In the genomic region with DNA sequence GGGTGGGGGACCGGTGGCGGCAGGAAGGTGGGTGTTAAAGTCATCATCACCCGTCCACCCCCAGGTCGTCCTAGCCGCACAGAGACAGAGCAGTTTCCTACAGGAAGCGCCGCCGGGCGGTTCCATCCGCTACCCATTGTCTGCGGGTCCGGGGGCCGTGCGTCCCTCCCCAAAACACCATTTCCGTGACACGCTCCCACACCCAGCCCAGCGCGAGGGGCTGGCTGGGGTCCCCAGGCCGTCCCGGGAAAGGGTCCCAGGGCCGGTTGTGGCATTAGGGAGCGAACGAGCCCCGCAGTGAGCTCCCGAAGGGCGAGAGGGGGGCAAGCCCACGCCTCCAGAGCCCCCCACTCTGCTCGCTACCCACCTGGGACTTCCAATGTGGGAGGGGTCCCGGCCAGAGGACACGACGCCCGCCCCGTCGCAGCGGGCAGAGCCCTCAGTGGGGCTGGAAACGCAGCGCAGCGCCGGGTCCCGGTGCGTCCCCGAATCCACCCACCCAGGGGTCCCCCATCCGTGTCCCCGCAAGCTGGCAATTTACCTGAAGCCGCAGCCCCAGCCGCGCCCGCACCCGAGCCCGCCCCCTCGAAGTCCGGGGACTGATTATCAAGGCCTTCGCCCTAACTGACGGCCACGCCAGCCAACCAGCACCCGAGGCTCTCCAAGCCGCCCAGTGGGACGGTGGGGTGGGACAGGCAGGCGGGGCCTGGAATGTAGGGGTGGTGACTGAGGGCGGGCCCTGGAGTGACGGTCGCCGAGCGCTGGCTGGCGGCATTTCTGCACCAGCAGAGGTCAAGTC, we compare ENCODE assay signal across 8 cellular contexts. TPM values are rescaled to one million over a fixed set of nuclear protein-coding genes. Genes with fewer than 3 reads are reported as not detected.
DNase-seq lines count a peak whose midpoint lies in the region; FAIRE-seq and TF ChIP-seq lines count a peak whose summit lies in the region.

TSS of gene KANK3 (minus strand) at position 579 of the 799 bp plus-strand sequence. CDS start 5,434 bp downstream, outside the sequence.

- FAIRE-seq in GM19239 (lab: Jason Lieb, UNC), result peak; percentile 76

- no peak for TF ChIP-seq CTCF in epithelial cell of proximal tubule (conservative IDR thresholded peaks at IDR 0.05; ENCODE audit: low read depth, low read length)

- DNase-seq in AG20443 (ENCODE audit: low spot score) (peak; percentile 96), GM19239 (ENCODE audit: insufficient read length, low spot score) (peak; percentile 97), HK-2 (ENCODE audit: unreplicated experiment) (peak; percentile 94), NOMO-1 treated with DMSO at 0.1 percent for 48 hours (lab: John Stamatoyannopoulos, UW; ENCODE audit: unreplicated experiment) (peak; percentile 87), activated T-cell treated with anti-CD3 and anti-CD28 coated beads for 48 hours (ENCODE audit: low read depth) (peak; percentile 90), epithelial cell of proximal tubule (ENCODE audit: low read depth) (no peak), middle frontal gyrus (ENCODE audit: extremely low spot score, low spot score) (peak; percentile 74)
- DNase-seq in stimulated activated CD8-positive, alpha-beta memory T cell treated with anti-CD3 and anti-CD28 coated beads, Interleukin-15, amount 100 ng/mL, for 48 hours (ENCODE audit: low read depth in 2 of 2), result peak; percentile 89 to 92

- peak within 1 kb of the TSS; percentile 42 for H3K4me3 ChIP-seq in epithelial cell of proximal tubule (ENCODE audit: low read depth, low read length)

RNA-seq across cellular contexts. Expression of gene KANK3, which starts in this region (rescaled TPM):
- 0.29 and 2.2 TPM in 2 replicates for total RNA-seq in epithelial cell of proximal tubule
